In genomic region chr2:23482188-23482587, GRCh38 we compare ENCODE assay signal across 26 cellular contexts.
DNase-seq lines count a peak whose midpoint lies in the region; ATAC-seq, FAIRE-seq and TF ChIP-seq lines count a peak whose summit lies in the region.
"Had no signal": no experiment of that assay in that cellular context is flagged by ENCODE, and none has a peak within 500 bp of the region (broad histone marks: within the 10 kb centered on the region; RNA-seq: fewer than 3 reads in every experiment).

No MANE protein-coding gene starts in this region.

- TF ChIP-seq EP300 in SK-N-SH (IDR thresholded peaks at IDR 0.05; ENCODE audit: borderline replicate concordance in 1 of 2, low read depth in 1 of 2, low read length in 1 of 2): no peak

- in situ Hi-C loops in IMR-90 (cut with MboI; ENCODE audit: low sequenced_read_pairs): no loop called here

- peaks cover 5% of the 10 kb centered on the region for H3K9me1 ChIP-seq in IMR-90 (ENCODE audit: insufficient read depth, low read length)

- no peak overlapping the region for H4K5ac ChIP-seq in IMR-90 (ENCODE audit: low read depth, low read length)

- no peak overlapping the region for H3K56ac ChIP-seq in IMR-90 (ENCODE audit: extremely low read depth, insufficient read depth, low read length)

- H3K18ac ChIP-seq in IMR-90 (ENCODE audit: low read depth, low read length): no peak overlapping the region

- H3K36me3 Mint-ChIP-seq in astrocyte (ENCODE audit: low read depth, unreplicated experiment) (peaks cover 7% of the 10 kb centered on the region), mesothelial cell of epicardium (no peaks in the 10 kb centered on the region)
- H3K36me3 Mint-ChIP-seq: CD4-positive, CD25-positive, alpha-beta regulatory T cell had no signal

- no peaks in the 10 kb centered on the region for H3K27me3 ChIP-seq in IMR-90 (ENCODE audit: control insufficient read depth, insufficient read depth, low read length)
- peaks cover 20% of the 10 kb centered on the region for H3K27me3 ChIP-seq in astrocyte (ENCODE audit: insufficient read depth, low read length)
- H3K27me3 ChIP-seq in stomach smooth muscle (ENCODE audit: control insufficient read depth in 1 of 2, insufficient read depth in 2 of 2, low read length in 2 of 2): no peaks in the 10 kb centered on the region
- no peaks in the 10 kb centered on the region for H3K27me3 ChIP-seq in SK-N-SH (ENCODE audit: insufficient read depth)
- no peaks in the 10 kb centered on the region for H3K27me3 ChIP-seq in SJCRH30
- H3K27me3 ChIP-seq: BLaER1 had no signal

- H3K4me3 ChIP-seq in IMR-90 (ENCODE audit: insufficient read depth, low read depth, low read length): no peak overlapping the region
- no peak overlapping the region for H3K4me3 ChIP-seq in astrocyte (ENCODE audit: insufficient read depth, low read depth, low read length)
- no peak overlapping the region for H3K4me3 ChIP-seq in stomach smooth muscle (ENCODE audit: low read length in 2 of 2)
- H3K4me3 ChIP-seq in SK-N-SH (ENCODE audit: low read depth in 2 of 2, low read length in 1 of 2): no peak overlapping the region
- H3K4me3 ChIP-seq in SJCRH30: no peak overlapping the region
- H3K4me3 ChIP-seq: BLaER1 had no signal

- H4K91ac ChIP-seq in IMR-90 (ENCODE audit: insufficient read depth, low read depth, low read length): peak overlapping the region; percentile 14; the same call in 1 of the 2 replicates

- ATAC-seq in IMR-90 (ENCODE audit: low read depth) (no peak), HG03439 (IDR thresholded peaks at IDR 0.05; ENCODE audit: unreplicated experiment) (no peak)
- ATAC-seq: PC-3 had no signal

- no peak overlapping the region for H3K27ac ChIP-seq in IMR-90 (ENCODE audit: insufficient read depth, low read length)
- H3K27ac ChIP-seq in astrocyte (ENCODE audit: low read depth, low read length): no peak overlapping the region
- H3K27ac ChIP-seq in stomach smooth muscle (ENCODE audit: low read length): peak overlapping the region; percentile 75
- no peak overlapping the region for H3K27ac ChIP-seq in SK-N-SH (ENCODE audit: low read depth in 2 of 2, low read length in 1 of 2)
- no peak overlapping the region for H3K27ac ChIP-seq in SJCRH30
- H3K27ac ChIP-seq: BLaER1, HL-60 had no signal

- peak overlapping the region; percentile 29; the same call in 1 of the 2 replicates for H3K4ac ChIP-seq in IMR-90 (ENCODE audit: low read depth, low read length)

- H3K27ac Mint-ChIP-seq in astrocyte (ENCODE audit: unreplicated experiment) (peak overlapping the region; percentile 47), mesothelial cell of epicardium (peak overlapping the region; percentile 96)
- H3K27ac Mint-ChIP-seq: CD4-positive, CD25-positive, alpha-beta regulatory T cell had no signal

- H2AK5ac ChIP-seq in IMR-90 (ENCODE audit: low read depth, low read length): peak overlapping the region; percentile 54

- H2BK5ac ChIP-seq in IMR-90 (ENCODE audit: low read depth, low read length, poor library complexity, severe bottlenecking): no peak overlapping the region

- intact Hi-C loops in IMR-90 (cut with micrococcal nuclease): loop anchor here (10.0 kb wide), 1 partner anchor 273 kb away; no protein-coding TSS in a partner anchor

- BruUV-seq in IMR-90 (replicated peaks; lab: Mats Ljungman, UMichigan): no TSS peak

- no peaks in the 10 kb centered on the region for H3K9me2 ChIP-seq in SK-N-SH

- H3K4me1 ChIP-seq in IMR-90 (ENCODE audit: control insufficient read depth, insufficient read depth, low read length) (peaks cover 14% of the 10 kb centered on the region), astrocyte (ENCODE audit: insufficient read depth, low read length) (peaks cover 12% of the 10 kb centered on the region), stomach smooth muscle (ENCODE audit: control insufficient read depth, insufficient read depth, low read length) (peaks cover 28% of the 10 kb centered on the region), SK-N-SH (ENCODE audit: control insufficient read depth in 1 of 2, insufficient read depth in 2 of 2, low read depth in 1 of 2, low read length in 1 of 2) (peaks cover 14 to 15% of the 10 kb centered on the region in 2 experiments; a peak in 2 of 4 replicates), SJCRH30 (peaks cover 41% of the 10 kb centered on the region)
- H3K4me1 ChIP-seq: BLaER1 had no signal

- TF ChIP-seq POLR2A in IMR-90 (IDR thresholded peaks at IDR 0.05; ENCODE audit: low read depth, low read length): no peak

- peaks cover 6% of the 10 kb centered on the region for H4K20me1 ChIP-seq in IMR-90 (ENCODE audit: insufficient read depth, low read length)
- peaks cover under 1% of the 10 kb centered on the region for H4K20me1 ChIP-seq in astrocyte (ENCODE audit: insufficient read depth, low read length)
- H4K20me1 ChIP-seq in SK-N-SH (ENCODE audit: insufficient read depth): no peaks in the 10 kb centered on the region
- H4K20me1 ChIP-seq: BLaER1 had no signal

- WGBS in IMR-90 (ENCODE audit: extremely low coverage in 2 of 2, insufficient read length in 1 of 2), 2 experiments: 75% methylated on average over 2 of the region's 9 CpGs; no CpG with 5 or more reads in 1 of the 2 experiments
- WGBS in SK-N-SH (ENCODE audit: low lambda C conversion rate): 96% methylated on average over 9 of the region's 9 CpGs

- H3K36me3 ChIP-seq in IMR-90 (ENCODE audit: control insufficient read depth, insufficient read depth, low read length) (no peaks in the 10 kb centered on the region; the same call in 1 of the 2 replicates), astrocyte (ENCODE audit: insufficient read depth, low read length) (no peaks in the 10 kb centered on the region), stomach smooth muscle (ENCODE audit: control insufficient read depth in 2 of 2, insufficient read depth in 2 of 2, low read length in 2 of 2) (peaks cover 0 to 10% of the 10 kb centered on the region in 2 donors), SK-N-SH (replicated peaks in 1 of 2; ENCODE audit: control insufficient read depth in 1 of 2, insufficient read depth in 2 of 2, low read length in 1 of 2) (no peaks in the 10 kb centered on the region), SJCRH30 (peaks cover 13% of the 10 kb centered on the region)
- H3K36me3 ChIP-seq: BLaER1 had no signal

- no peak overlapping the region for H2BK15ac ChIP-seq in IMR-90 (ENCODE audit: low read depth, low read length)

- no peak overlapping the region for H3K14ac ChIP-seq in IMR-90 (replicated peaks; ENCODE audit: low read depth, low read length)

- POLR2A ChIA-PET in IMR-90 (lab: Charles Lee; ENCODE audit: unreplicated experiment) (no interaction called here), SK-N-SH (lab: Yijun Ruan, JAX) (no interaction called here)

- H3K9me3 Mint-ChIP-seq in astrocyte (ENCODE audit: unreplicated experiment): peaks cover 2% of the 10 kb centered on the region
- H3K9me3 Mint-ChIP-seq in mesothelial cell of epicardium: no peaks in the 10 kb centered on the region

- no peak for TF ChIP-seq CTCF in IMR-90 (conservative IDR thresholded peaks at IDR 0.05; ENCODE audit: low read depth, low read length)
- TF ChIP-seq CTCF in astrocyte (IDR thresholded peaks at IDR 0.05; ENCODE audit: insufficient read depth, low read depth, low read length): no peak
- TF ChIP-seq CTCF in mesothelial cell of epicardium (IDR thresholded peaks at IDR 0.05; ENCODE audit: unreplicated experiment): no peak
- TF ChIP-seq CTCF in SK-N-SH (IDR thresholded peaks at IDR 0.05): no peak

- H2AK9ac ChIP-seq in IMR-90 (replicated peaks; ENCODE audit: low read depth, low read length, poor library complexity): no peak overlapping the region

- H3K27me3 Mint-ChIP-seq in astrocyte (ENCODE audit: low read depth, unreplicated experiment) (peaks cover 70% of the 10 kb centered on the region), mesothelial cell of epicardium (ENCODE audit: low read depth) (no peaks in the 10 kb centered on the region)

- H3K79me2 ChIP-seq in astrocyte (ENCODE audit: insufficient read depth, low read length): no peaks in the 10 kb centered on the region
- no peaks in the 10 kb centered on the region for H3K79me2 ChIP-seq in SK-N-SH (ENCODE audit: insufficient read depth)

- TF ChIP-seq RAD21 in IMR-90 (IDR thresholded peaks at IDR 0.05; ENCODE audit: low read length) (no peak), SK-N-SH (IDR thresholded peaks at IDR 0.05; ENCODE audit: low read length) (no peak)

- H3K4me1 Mint-ChIP-seq in astrocyte (ENCODE audit: low read depth, unreplicated experiment) (peaks cover 18% of the 10 kb centered on the region), mesothelial cell of epicardium (peaks cover 41% of the 10 kb centered on the region)
- H3K4me1 Mint-ChIP-seq: CD4-positive, CD25-positive, alpha-beta regulatory T cell had no signal

- CTCF ChIA-PET in IMR-90 (lab: Yijun Ruan, JAX) (no interaction called here), SK-N-SH (lab: Yijun Ruan, JAX) (interaction anchor here (0.9 to 2.4 kb wide), 5 partner anchors 9 to 22 kb away, joined by 3 to 9 read pairs (median 3); no protein-coding TSS in a partner anchor)

- H4K8ac ChIP-seq in IMR-90 (ENCODE audit: low read depth in 2 of 2, low read length in 2 of 2): no peak overlapping the region; a peak in 1 of 4 replicates

- H3K4me2 ChIP-seq in IMR-90 (ENCODE audit: low read depth, low read length) (no peak overlapping the region), astrocyte (ENCODE audit: low read length) (no peak overlapping the region), SK-N-SH (no peak overlapping the region)
- H3K4me2 ChIP-seq: BLaER1 had no signal

- H2AFZ ChIP-seq in IMR-90 (replicated peaks; ENCODE audit: low read length, poor library complexity) (no peak overlapping the region), astrocyte (ENCODE audit: low read depth, low read length) (no peak overlapping the region), SK-N-SH (ENCODE audit: low read depth) (no peak overlapping the region)

- no peak overlapping the region for H3K9ac ChIP-seq in IMR-90 (ENCODE audit: low read depth, low read length)
- H3K9ac ChIP-seq in astrocyte (ENCODE audit: low read length): no peak overlapping the region
- H3K9ac ChIP-seq in stomach smooth muscle (ENCODE audit: low read length in 2 of 2): no peak overlapping the region
- no peak overlapping the region for H3K9ac ChIP-seq in SK-N-SH
- H3K9ac ChIP-seq: BLaER1 had no signal

- DNase-seq in IMR-90 (no peak), astrocyte (ENCODE audit: low read depth) (no peak), mesothelial cell of epicardium (ENCODE audit: low spot score in 2 of 2, unreplicated experiment in 2 of 2) (no peak), HuH-7 (ENCODE audit: low spot score) (no peak), SK-N-SH (no peak), SJCRH30 (no peak)
- DNase-seq: 8988T; CD4-positive, CD25-positive, alpha-beta regulatory T cell; DMS153; GOT3; HCEC 1CT; KBM-7; MV-4-11; NCI-H1105; NCI-H1436 treated with DMSO at 0.1 percent for 48 hours; NCI-H1930; NCI-H2107; NCI-H524; NCI-H748 treated with DMSO at 0.1 percent for 48 hours; NK-92 treated with Interleukin-12 subunit alpha and Interleukin-12 subunit beta, amount 100 ng/mL, for 24 hours; PC-3; Right ventricle myocardium superior had no signal

- dilution Hi-C loops in IMR-90 (cut with HindIII; ENCODE audit: low sequenced_read_pairs, unreplicated experiment): no loop called here

- H2BK20ac ChIP-seq in IMR-90 (ENCODE audit: low read depth, low read length): peak overlapping the region; percentile 32; the same call in 1 of the 2 replicates

- H3K79me1 ChIP-seq in IMR-90 (ENCODE audit: low read depth in 1 of 2, low read length in 2 of 2): peaks cover 0 to 3% of the 10 kb centered on the region in 2 experiments; a peak in 2 of 4 replicates

- no peak overlapping the region for H3K23ac ChIP-seq in IMR-90 (ENCODE audit: low read depth, low read length)

- H2BK120ac ChIP-seq in IMR-90 (ENCODE audit: low read depth, low read length): peak overlapping the region; percentile 86

- H3K4me3 Mint-ChIP-seq in astrocyte (ENCODE audit: unreplicated experiment): no peak overlapping the region
- no peak overlapping the region for H3K4me3 Mint-ChIP-seq in mesothelial cell of epicardium
- H3K4me3 Mint-ChIP-seq: CD4-positive, CD25-positive, alpha-beta regulatory T cell had no signal

- H3F3A ChIP-seq in SK-N-SH (replicated peaks; ENCODE audit: insufficient read depth): no peaks in the 10 kb centered on the region

- no peaks in the 10 kb centered on the region for H3K9me3 ChIP-seq in IMR-90 (ENCODE audit: control insufficient read depth, insufficient read depth, low read length)
- no peaks in the 10 kb centered on the region for H3K9me3 ChIP-seq in astrocyte (ENCODE audit: insufficient read depth, low read depth, low read length)
- no peaks in the 10 kb centered on the region for H3K9me3 ChIP-seq in stomach smooth muscle (ENCODE audit: control insufficient read depth in 2 of 2, low read length in 2 of 2)
- H3K9me3 ChIP-seq in SK-N-SH: no peaks in the 10 kb centered on the region
- H3K9me3 ChIP-seq in SJCRH30 (replicated peaks): no peaks in the 10 kb centered on the region
- H3K9me3 ChIP-seq: BLaER1 had no signal

- no peak for FAIRE-seq in astrocyte (lab: Jason Lieb, UNC)
